ENCODE assay signal across 16 cellular contexts in genomic region chr20:24681634-24682495, GRCh38.
"Had no signal": no experiment of that assay in that cellular context is flagged by ENCODE, and none has a peak within 500 bp of the region (broad histone marks: within the 10 kb centered on the region; RNA-seq: fewer than 3 reads in every experiment).

No MANE protein-coding gene starts in this region.

- H3K36me3 Mint-ChIP-seq: stimulated activated memory B cell treated with anti-CD40 and anti-IgM and Interleukin-4, amounts not matched to agents 10 μg/mL and 1 μg/mL and 100 μg/mL, for 72 hours had no signal

- DNase-seq: activated CD4-positive, alpha-beta T cell treated with anti-CD3 and anti-CD28 coated beads, Interleukin-2, amount 50 U/mL, for 1 hour; activated CD8-positive, alpha-beta memory T cell treated with anti-CD3 and anti-CD28 coated beads for 24 hours; activated naive CD4-positive, alpha-beta T cell treated with anti-CD3 and anti-CD28 coated beads for 36 hours; left ventricle myocardium superior; mesendoderm; SJCRH30; stimulated activated CD4-positive, alpha-beta T cell treated with anti-CD3 and anti-CD28 coated beads, Interleukin-12 subunit alpha, Interleukin-12 subunit beta, amount 100 ng/mL, for 4 hours; stimulated activated CD4-positive, alpha-beta T cell treated with anti-CD3 and anti-CD28 coated beads, Interleukin-2, amount 100 ng/mL, for 24 hours; T-helper 17 cell; transverse colon had no signal

- H3K9me3 ChIP-seq: ovary, SJCRH30, transverse colon had no signal

- H3K4me3 ChIP-seq: hepatocyte, ovary, SJCRH30, transverse colon had no signal

- H3K36me3 ChIP-seq: ovary, SJCRH30, transverse colon had no signal

- H3K4me1 Mint-ChIP-seq: activated T-helper 17 cell treated with anti-CD3 and anti-CD28 coated beads, Interleukin-2, amount 50 U/mL, for 72 hours; neural crest cell; stimulated activated memory B cell treated with anti-CD40 and anti-IgM and Interleukin-4, amounts not matched to agents 10 μg/mL and 1 μg/mL and 100 μg/mL, for 72 hours; T-helper 17 cell had no signal

- H3K27me3 ChIP-seq: hepatocyte, ovary, SJCRH30, transverse colon had no signal

- H3K27ac Mint-ChIP-seq: activated naive CD4-positive, alpha-beta T cell treated with anti-CD3 and anti-CD28 coated beads for 36 hours; activated T-helper 17 cell treated with anti-CD3 and anti-CD28 coated beads, Interleukin-2, amount 50 U/mL, for 72 hours; stimulated activated memory B cell treated with anti-CD40 and anti-IgM and Interleukin-4, amounts not matched to agents 10 μg/mL and 1 μg/mL and 100 μg/mL, for 72 hours; T-helper 17 cell had no signal

- ATAC-seq: activated T-helper 17 cell treated with anti-CD3 and anti-CD28 coated beads, Interleukin-2, amount 50 U/mL, for 72 hours; esophagus mucosa; left ventricle myocardium superior; stimulated activated memory B cell treated with anti-CD40 and anti-IgM and Interleukin-4, amounts not matched to agents 10 μg/mL and 1 μg/mL and 100 μg/mL, for 72 hours; T-helper 17 cell had no signal

- H3K9me3 Mint-ChIP-seq: activated naive CD4-positive, alpha-beta T cell treated with anti-CD3 and anti-CD28 coated beads for 36 hours; activated T-helper 17 cell treated with anti-CD3 and anti-CD28 coated beads, Interleukin-2, amount 50 U/mL, for 72 hours; neural crest cell; stimulated activated memory B cell treated with anti-CD40 and anti-IgM and Interleukin-4, amounts not matched to agents 10 μg/mL and 1 μg/mL and 100 μg/mL, for 72 hours had no signal

- H3K27me3 Mint-ChIP-seq: stimulated activated memory B cell treated with anti-CD40 and anti-IgM and Interleukin-4, amounts not matched to agents 10 μg/mL and 1 μg/mL and 100 μg/mL, for 72 hours had no signal

- H3K27ac ChIP-seq: hepatocyte, ovary, SJCRH30, transverse colon had no signal

- H3K4me1 ChIP-seq: transverse colon had no signal

- H3K4me3 Mint-ChIP-seq: activated naive CD4-positive, alpha-beta T cell treated with anti-CD3 and anti-CD28 coated beads for 36 hours; activated T-helper 17 cell treated with anti-CD3 and anti-CD28 coated beads, Interleukin-2, amount 50 U/mL, for 72 hours; neural crest cell; stimulated activated memory B cell treated with anti-CD40 and anti-IgM and Interleukin-4, amounts not matched to agents 10 μg/mL and 1 μg/mL and 100 μg/mL, for 72 hours had no signal
